ENCODE assay signal across 24 cellular contexts in the genomic region with DNA sequence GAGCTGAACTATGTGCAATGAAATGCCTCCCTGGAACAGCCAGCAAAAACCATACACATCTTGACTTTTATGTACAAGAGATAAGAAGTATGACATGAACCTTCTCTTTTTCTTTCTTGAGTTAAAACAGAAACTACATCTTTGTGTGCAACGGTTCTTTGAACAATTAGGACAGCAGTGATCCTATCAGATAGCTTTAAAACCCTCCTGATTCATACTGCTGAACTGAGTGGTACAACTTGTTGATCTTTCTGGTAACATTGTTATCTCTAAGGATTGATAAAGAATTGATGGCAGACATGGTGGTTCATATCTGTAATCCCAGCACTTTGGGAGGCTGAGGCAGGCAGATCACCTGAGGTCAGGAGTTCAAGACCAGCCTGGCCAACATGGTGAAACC. TPM values are rescaled to one million over a fixed set of nuclear protein-coding genes. Genes with fewer than 3 reads are reported as not detected.
DNase-seq lines count a peak whose midpoint lies in the region; ATAC-seq, FAIRE-seq and TF ChIP-seq lines count a peak whose summit lies in the region.
"Had no signal": no experiment of that assay in that cellular context is flagged by ENCODE, and none has a peak within 500 bp of the region (broad histone marks: within the 10 kb centered on the region; RNA-seq: fewer than 3 reads in every experiment).

No MANE protein-coding gene starts in this region.

- 16% methylated on average over 1 of the region's 1 CpG for WGBS in SK-N-SH (ENCODE audit: low lambda C conversion rate)
- 21% methylated on average over 1 of the region's 1 CpG for WGBS in hepatocyte (ENCODE audit: low lambda C conversion rate, missing lambda C conversion rate)

- no peak overlapping the region for H3K9ac ChIP-seq in SK-N-SH
- H3K9ac ChIP-seq: BLaER1 treated with 17β-estradiol and CSF1 and Interleukin-3, amounts not matched to agents 10 nM and 100 nM had no signal

- no peak overlapping the region for H2AFZ ChIP-seq in SK-N-SH (ENCODE audit: low read depth)
- H2AFZ ChIP-seq in hepatocyte, result no peak overlapping the region

- TF ChIP-seq POLR2A in GM12892 (IDR thresholded peaks at IDR 0.05; ENCODE audit: low read depth, low read length) (no peak), GM18505 (IDR thresholded peaks at IDR 0.05; ENCODE audit: borderline replicate concordance, extremely low read depth, insufficient read depth, insufficient read length) (no peak)

- H3K4me2 ChIP-seq in SK-N-SH (no peak overlapping the region), hepatocyte (no peak overlapping the region)

- H3F3A ChIP-seq in SK-N-SH (replicated peaks; ENCODE audit: insufficient read depth), result peaks cover 4% of the 10 kb centered on the region

- H3K27ac ChIP-seq in SK-N-SH (ENCODE audit: low read depth in 2 of 2, low read length in 1 of 2), result no peak overlapping the region
- peak overlapping the region; percentile 1 for H3K27ac ChIP-seq in hepatocyte
- H3K27ac ChIP-seq: 22Rv1; BLaER1 treated with 17β-estradiol and CSF1 and Interleukin-3, amounts not matched to agents 10 nM and 100 nM had no signal

- H3K4me3 ChIP-seq in SK-N-SH (ENCODE audit: low read depth in 2 of 2, low read length in 1 of 2), result no peak overlapping the region
- no peak overlapping the region for H3K4me3 ChIP-seq in hepatocyte
- H3K4me3 ChIP-seq: BLaER1 treated with 17β-estradiol and CSF1 and Interleukin-3, amounts not matched to agents 10 nM and 100 nM; K562 had no signal

- no peak for TF ChIP-seq EP300 in SK-N-SH (IDR thresholded peaks at IDR 0.05; ENCODE audit: borderline replicate concordance in 1 of 2, low read depth in 1 of 2, low read length in 1 of 2)

- H4K20me1 ChIP-seq in SK-N-SH (ENCODE audit: insufficient read depth) (no peaks in the 10 kb centered on the region), hepatocyte (ENCODE audit: insufficient read depth, poor library complexity, severe bottlenecking) (no peaks in the 10 kb centered on the region)

- CTCF ChIA-PET in SK-N-SH (lab: Yijun Ruan, JAX), result no interaction called here

- H3K79me2 ChIP-seq in SK-N-SH (ENCODE audit: insufficient read depth), result no peaks in the 10 kb centered on the region
- H3K79me2 ChIP-seq in hepatocyte, result peaks cover 11% of the 10 kb centered on the region

- no peak for TF ChIP-seq RAD21 in SK-N-SH (IDR thresholded peaks at IDR 0.05; ENCODE audit: low read length)

- intact Hi-C loops in head of caudate nucleus (cut with DNase I), result no loop called here

- DNase-seq in SK-N-SH (no peak), SK-N-DZ (ENCODE audit: low spot score) (peak; percentile 32), hepatocyte (ENCODE audit: low spot score) (no peak), GM12892 (ENCODE audit: insufficient read length) (no peak), medulla oblongata (ENCODE audit: extremely low spot score) (no peak), head of caudate nucleus (no peak)
- DNase-seq: ACHN; CD4-positive, alpha-beta memory T cell; MM.1S; NCI-H1048; NCI-H1417 treated with DMSO at 0.1 percent for 48 hours; NCI-H187; NCI-H446; NCI-H526 had no signal

- ATAC-seq in SK-N-SH treated with all-trans-retinoic acid at 6 μM for 48 hours (no peak), GM18505 (IDR thresholded peaks at IDR 0.05; ENCODE audit: unreplicated experiment) (no peak)
- ATAC-seq: K562, Right ventricle myocardium inferior had no signal

- FAIRE-seq in GM12892 (lab: Jason Lieb, UNC), result no peak
- FAIRE-seq: GM12891, GM18507, H54, K562, RCC 7860 had no signal

- no peaks in the 10 kb centered on the region for H3K27me3 ChIP-seq in SK-N-SH (ENCODE audit: insufficient read depth)
- H3K27me3 ChIP-seq in hepatocyte, result no peaks in the 10 kb centered on the region
- H3K27me3 ChIP-seq: BLaER1 treated with 17β-estradiol and CSF1 and Interleukin-3, amounts not matched to agents 10 nM and 100 nM had no signal

- H3K4me1 ChIP-seq in SK-N-SH (ENCODE audit: control insufficient read depth in 1 of 2, insufficient read depth in 2 of 2, low read depth in 1 of 2, low read length in 1 of 2) (peaks cover 28 to 60% of the 10 kb centered on the region in 2 experiments), hepatocyte (ENCODE audit: insufficient read depth) (peaks cover 31% of the 10 kb centered on the region)

- H3K36me3 ChIP-seq in SK-N-SH (replicated peaks in 1 of 2; ENCODE audit: control insufficient read depth in 1 of 2, insufficient read depth in 2 of 2, low read length in 1 of 2) (no peaks in the 10 kb centered on the region), hepatocyte (replicated peaks; ENCODE audit: insufficient read depth, low read depth) (no peaks in the 10 kb centered on the region)

- H3K9me2 ChIP-seq in SK-N-SH, result no peaks in the 10 kb centered on the region
- H3K9me2 ChIP-seq in hepatocyte (replicated peaks; ENCODE audit: insufficient read depth), result no peaks in the 10 kb centered on the region

- H3K9me3 ChIP-seq in SK-N-SH (no peaks in the 10 kb centered on the region), hepatocyte (ENCODE audit: low read depth) (no peaks in the 10 kb centered on the region)
- H3K9me3 ChIP-seq: BLaER1 treated with 17β-estradiol and CSF1 and Interleukin-3, amounts not matched to agents 10 nM and 100 nM had no signal

- no peak for TF ChIP-seq CTCF in SK-N-SH (IDR thresholded peaks at IDR 0.05)
- no peak for TF ChIP-seq CTCF in hepatocyte (IDR thresholded peaks at IDR 0.05; ENCODE audit: poor library complexity)

- POLR2A ChIA-PET in SK-N-SH (lab: Yijun Ruan, JAX), result no interaction called here

TF ChIP-seq in SK-N-SH treated with all-trans-retinoic acid at 6 μM for 48 hours, 23 proteins besides CTCF, POLR2A, EP300 and RAD21:
- TF ChIP-seq GLIS3 (CRISPR knock-in tag; IDR thresholded peaks at IDR 0.05) (no peak), BACH2 (CRISPR knock-in tag; IDR thresholded peaks at IDR 0.05; ENCODE audit: borderline replicate concordance) (no peak), TCF4 (CRISPR knock-in tag; IDR thresholded peaks at IDR 0.05; ENCODE audit: borderline replicate concordance) (no peak), ISL1 (CRISPR knock-in tag; IDR thresholded peaks at IDR 0.05) (peak; percentile 45), ZNF70 (CRISPR knock-in tag; IDR thresholded peaks at IDR 0.05) (no peak), TOX (CRISPR knock-in tag; IDR thresholded peaks at IDR 0.05; ENCODE audit: borderline replicate concordance) (no peak)
- TF ChIP-seq, protein P1, sequence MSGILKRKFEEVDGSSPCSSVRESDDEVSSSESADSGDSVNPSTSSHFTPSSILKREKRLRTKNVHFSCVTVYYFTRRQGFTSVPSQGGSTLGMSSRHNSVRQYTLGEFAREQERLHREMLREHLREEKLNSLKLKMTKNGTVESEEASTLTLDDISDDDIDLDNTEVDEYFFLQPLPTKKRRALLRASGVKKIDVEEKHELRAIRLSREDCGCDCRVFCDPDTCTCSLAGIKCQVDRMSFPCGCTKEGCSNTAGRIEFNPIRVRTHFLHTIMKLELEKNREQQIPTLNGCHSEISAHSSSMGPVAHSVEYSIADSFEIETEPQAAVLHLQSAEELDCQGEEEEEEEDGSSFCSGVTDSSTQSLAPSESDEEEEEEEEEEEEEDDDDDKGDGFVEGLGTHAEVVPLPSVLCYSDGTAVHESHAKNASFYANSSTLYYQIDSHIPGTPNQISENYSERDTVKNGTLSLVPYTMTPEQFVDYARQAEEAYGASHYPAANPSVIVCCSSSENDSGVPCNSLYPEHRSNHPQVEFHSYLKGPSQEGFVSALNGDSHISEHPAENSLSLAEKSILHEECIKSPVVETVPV (CRISPR knock-in tag; IDR thresholded peaks at IDR 0.05), result no peak

TF ChIP-seq in SK-N-SH, 30 proteins besides CTCF, POLR2A, EP300 and RAD21 (continues in another document):
- TF ChIP-seq CHD2 (IDR thresholded peaks at IDR 0.05; ENCODE audit: low read length, partially characterized antibody) (no peak), MEF2A (IDR thresholded peaks at IDR 0.05; ENCODE audit: borderline replicate concordance, low read depth) (no peak), RFX5 (IDR thresholded peaks at IDR 0.05; ENCODE audit: low read length) (no peak), FOXJ3 (CRISPR knock-in tag; IDR thresholded peaks at IDR 0.05) (no peak), TEAD4 (IDR thresholded peaks at IDR 0.05; ENCODE audit: borderline replicate concordance, insufficient read depth) (no peak), POLR2AphosphoS5 (IDR thresholded peaks at IDR 0.05; ENCODE audit: low read depth, low read length) (no peak), SMC3 (IDR thresholded peaks at IDR 0.05; ENCODE audit: low read depth, low read length) (no peak), YY1 (IDR thresholded peaks at IDR 0.05; ENCODE audit: low read depth) (no peak), TCF12 (IDR thresholded peaks at IDR 0.05) (no peak)
- TF ChIP-seq, protein P2, sequence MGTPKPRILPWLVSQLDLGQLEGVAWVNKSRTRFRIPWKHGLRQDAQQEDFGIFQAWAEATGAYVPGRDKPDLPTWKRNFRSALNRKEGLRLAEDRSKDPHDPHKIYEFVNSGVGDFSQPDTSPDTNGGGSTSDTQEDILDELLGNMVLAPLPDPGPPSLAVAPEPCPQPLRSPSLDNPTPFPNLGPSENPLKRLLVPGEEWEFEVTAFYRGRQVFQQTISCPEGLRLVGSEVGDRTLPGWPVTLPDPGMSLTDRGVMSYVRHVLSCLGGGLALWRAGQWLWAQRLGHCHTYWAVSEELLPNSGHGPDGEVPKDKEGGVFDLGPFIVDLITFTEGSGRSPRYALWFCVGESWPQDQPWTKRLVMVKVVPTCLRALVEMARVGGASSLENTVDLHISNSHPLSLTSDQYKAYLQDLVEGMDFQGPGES (IDR thresholded peaks at IDR 0.05; ENCODE audit: low read depth, low read length), result no peak
- TF ChIP-seq, protein P3, sequence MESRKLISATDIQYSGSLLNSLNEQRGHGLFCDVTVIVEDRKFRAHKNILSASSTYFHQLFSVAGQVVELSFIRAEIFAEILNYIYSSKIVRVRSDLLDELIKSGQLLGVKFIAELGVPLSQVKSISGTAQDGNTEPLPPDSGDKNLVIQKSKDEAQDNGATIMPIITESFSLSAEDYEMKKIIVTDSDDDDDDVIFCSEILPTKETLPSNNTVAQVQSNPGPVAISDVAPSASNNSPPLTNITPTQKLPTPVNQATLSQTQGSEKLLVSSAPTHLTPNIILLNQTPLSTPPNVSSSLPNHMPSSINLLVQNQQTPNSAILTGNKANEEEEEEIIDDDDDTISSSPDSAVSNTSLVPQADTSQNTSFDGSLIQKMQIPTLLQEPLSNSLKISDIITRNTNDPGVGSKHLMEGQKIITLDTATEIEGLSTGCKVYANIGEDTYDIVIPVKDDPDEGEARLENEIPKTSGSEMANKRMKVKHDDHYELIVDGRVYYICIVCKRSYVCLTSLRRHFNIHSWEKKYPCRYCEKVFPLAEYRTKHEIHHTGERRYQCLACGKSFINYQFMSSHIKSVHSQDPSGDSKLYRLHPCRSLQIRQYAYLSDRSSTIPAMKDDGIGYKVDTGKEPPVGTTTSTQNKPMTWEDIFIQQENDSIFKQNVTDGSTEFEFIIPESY (IDR thresholded peaks at IDR 0.05; ENCODE audit: borderline replicate concordance, low read depth), result no peak

RNA-seq across cellular contexts. Expression of a gene that starts 43.4 kb away (rescaled TPM):
- polyA plus RNA-seq in SK-N-SH (2012; rRNA removed) (5.5 and 5.6 TPM in 2 replicates), hepatocyte (21.9 and 22.2 TPM in 2 replicates)
- polyA plus RNA-seq in SK-N-SH (2012; cell fraction: cytosol; rRNA removed), result 6.1 and 8.0 TPM in 2 replicates
- 4.3 and 6.7 TPM in 2 replicates for polyA plus RNA-seq in SK-N-SH (2012; cell fraction: nucleus; rRNA removed)
- polyA plus RNA-seq in SK-N-DZ (2014; cell fraction: cytosol; rRNA removed), result 0.42 and 0.70 TPM in 2 replicates
- polyA plus RNA-seq in SK-N-DZ (2014; cell fraction: nucleus; rRNA removed), result 1.4 TPM in 1 of 2 replicates, not detected in the other
- 26.0 and 31.1 TPM in 2 replicates for total RNA-seq in hepatocyte
- polyA plus RNA-seq in GM12892 (2012; ENCODE audit: missing spikeins), result 18.3 TPM
